Comparison of ENCODE assay signal across 8 cellular contexts in genomic region chr7:105439174-105439893, GRCh38. TPM values are rescaled to one million over a fixed set of nuclear protein-coding genes. Genes with fewer than 3 reads are reported as not detected.
A peak's percentile ranks its signal among the peaks of the same experiment; 100 is the strongest.
DNase-seq lines count a peak whose midpoint lies in the region; ATAC-seq and TF ChIP-seq lines count a peak whose summit lies in the region.
"Had no signal": no experiment of that assay in that cellular context is flagged by ENCODE, and none has a peak within 500 bp of the region (broad histone marks: within the 10 kb centered on the region; RNA-seq: fewer than 3 reads in every experiment).

No MANE protein-coding gene starts in this region.

- no peak overlapping the region for H3K27ac ChIP-seq in GM23338 (ENCODE audit: low read depth)

- no peaks in the 10 kb centered on the region for H3K36me3 ChIP-seq in GM23338 (ENCODE audit: insufficient read depth)

- H3K4me3 ChIP-seq in GM23338 (no peak overlapping the region), epithelial cell of esophagus (ENCODE audit: low read length) (no peak overlapping the region)

- H3K9me3 Mint-ChIP-seq in GM23338 = no peaks in the 10 kb centered on the region

- peaks cover 5% of the 10 kb centered on the region; the same call in 2 of the 3 replicates for H3K4me1 Mint-ChIP-seq in GM23338

- H3K4me2 ChIP-seq in GM23338 = no peak overlapping the region

- H3K27ac Mint-ChIP-seq in GM23338 = peak overlapping the region; percentile 27; the same call in 1 of the 2 replicates

- no peaks in the 10 kb centered on the region for H3K27me3 ChIP-seq in GM23338 (ENCODE audit: insufficient read depth)

- DNase-seq in GM23338 (ENCODE audit: low spot score) = no peak
- peak; percentile 7 to 43 for DNase-seq in NCI-H446 (lab: John Stamatoyannopoulos, UW)
- DNase-seq in epithelial cell of esophagus (ENCODE audit: low read depth) = peak; percentile 98
- DNase-seq in renal cortical epithelial cell (ENCODE audit: low read depth) = peak; percentile 99
- DNase-seq in mesenteric fat pad (ENCODE audit: low spot score) = no peak
- DNase-seq in nucleus accumbens (lab: John Stamatoyannopoulos, UW) = no peak
- no peak for DNase-seq in NCI-H1694 (lab: John Stamatoyannopoulos, UW)
- DNase-seq: naive thymus-derived CD4-positive, alpha-beta T cell had no signal

- peak; percentile 29 for ATAC-seq in GM23338
- ATAC-seq: naive thymus-derived CD4-positive, alpha-beta T cell had no signal

- H3K79me2 ChIP-seq in GM23338 (replicated peaks; ENCODE audit: insufficient read depth) = no peaks in the 10 kb centered on the region

- H3K36me3 Mint-ChIP-seq in GM23338 (ENCODE audit: low read depth) = no peaks in the 10 kb centered on the region
- H3K36me3 Mint-ChIP-seq: naive thymus-derived CD4-positive, alpha-beta T cell had no signal

- TF ChIP-seq CTCF in GM23338 (conservative IDR thresholded peaks at IDR 0.05; ENCODE audit: low read depth in 2 of 2) (no peak), epithelial cell of esophagus (IDR thresholded peaks at IDR 0.05; ENCODE audit: insufficient read depth, low read depth, low read length, missing control alignments) (peak; percentile 34)

- no peaks in the 10 kb centered on the region for H4K20me1 ChIP-seq in GM23338 (replicated peaks; ENCODE audit: insufficient read depth)

- H2AFZ ChIP-seq in GM23338 = peak overlapping the region; percentile 75; the same call in 1 of the 2 replicates

- H3K4me3 Mint-ChIP-seq in GM23338 = no peak overlapping the region
- H3K4me3 Mint-ChIP-seq: naive thymus-derived CD4-positive, alpha-beta T cell had no signal

- H3K4me1 ChIP-seq in GM23338 (ENCODE audit: insufficient read depth) = peaks cover 5% of the 10 kb centered on the region; the same call in 1 of the 2 replicates

- H3F3A ChIP-seq in GM23338 (replicated peaks; ENCODE audit: low read depth) = no peaks in the 10 kb centered on the region

- H3K9me2 ChIP-seq in GM23338 (ENCODE audit: insufficient read depth) = no peaks in the 10 kb centered on the region

- peaks cover 2% of the 10 kb centered on the region for H3K27me3 Mint-ChIP-seq in GM23338 (ENCODE audit: insufficient read depth, low read depth, poor library complexity)
- H3K27me3 Mint-ChIP-seq: naive thymus-derived CD4-positive, alpha-beta T cell had no signal

TF ChIP-seq in GM23338, 12 proteins besides CTCF, POLR2A, EP300 and RAD21 (continues in another document):
- TF ChIP-seq ZNF331 (CRISPR knock-in tag; IDR thresholded peaks at IDR 0.05; ENCODE audit: low read depth) (no peak), EZH2 (IDR thresholded peaks at IDR 0.05; ENCODE audit: low read depth, unreplicated experiment) (no peak), NANOG (IDR thresholded peaks at IDR 0.05; ENCODE audit: borderline replicate concordance) (no peak), EZH2phosphoT487 (IDR thresholded peaks at IDR 0.05; ENCODE audit: unreplicated experiment) (no peak), POLR2AphosphoS5 (IDR thresholded peaks at IDR 0.05; ENCODE audit: low read depth) (no peak), JUNB (IDR thresholded peaks at IDR 0.05; ENCODE audit: unreplicated experiment) (no peak), ZNF114 (CRISPR knock-in tag; IDR thresholded peaks at IDR 0.05) (no peak), STAT1 (IDR thresholded peaks at IDR 0.05; ENCODE audit: unreplicated experiment) (no peak)
- TF ChIP-seq, protein P1, sequence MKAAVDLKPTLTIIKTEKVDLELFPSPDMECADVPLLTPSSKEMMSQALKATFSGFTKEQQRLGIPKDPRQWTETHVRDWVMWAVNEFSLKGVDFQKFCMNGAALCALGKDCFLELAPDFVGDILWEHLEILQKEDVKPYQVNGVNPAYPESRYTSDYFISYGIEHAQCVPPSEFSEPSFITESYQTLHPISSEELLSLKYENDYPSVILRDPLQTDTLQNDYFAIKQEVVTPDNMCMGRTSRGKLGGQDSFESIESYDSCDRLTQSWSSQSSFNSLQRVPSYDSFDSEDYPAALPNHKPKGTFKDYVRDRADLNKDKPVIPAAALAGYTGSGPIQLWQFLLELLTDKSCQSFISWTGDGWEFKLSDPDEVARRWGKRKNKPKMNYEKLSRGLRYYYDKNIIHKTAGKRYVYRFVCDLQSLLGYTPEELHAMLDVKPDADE (IDR thresholded peaks at IDR 0.05) = no peak
- TF ChIP-seq, protein P2, sequence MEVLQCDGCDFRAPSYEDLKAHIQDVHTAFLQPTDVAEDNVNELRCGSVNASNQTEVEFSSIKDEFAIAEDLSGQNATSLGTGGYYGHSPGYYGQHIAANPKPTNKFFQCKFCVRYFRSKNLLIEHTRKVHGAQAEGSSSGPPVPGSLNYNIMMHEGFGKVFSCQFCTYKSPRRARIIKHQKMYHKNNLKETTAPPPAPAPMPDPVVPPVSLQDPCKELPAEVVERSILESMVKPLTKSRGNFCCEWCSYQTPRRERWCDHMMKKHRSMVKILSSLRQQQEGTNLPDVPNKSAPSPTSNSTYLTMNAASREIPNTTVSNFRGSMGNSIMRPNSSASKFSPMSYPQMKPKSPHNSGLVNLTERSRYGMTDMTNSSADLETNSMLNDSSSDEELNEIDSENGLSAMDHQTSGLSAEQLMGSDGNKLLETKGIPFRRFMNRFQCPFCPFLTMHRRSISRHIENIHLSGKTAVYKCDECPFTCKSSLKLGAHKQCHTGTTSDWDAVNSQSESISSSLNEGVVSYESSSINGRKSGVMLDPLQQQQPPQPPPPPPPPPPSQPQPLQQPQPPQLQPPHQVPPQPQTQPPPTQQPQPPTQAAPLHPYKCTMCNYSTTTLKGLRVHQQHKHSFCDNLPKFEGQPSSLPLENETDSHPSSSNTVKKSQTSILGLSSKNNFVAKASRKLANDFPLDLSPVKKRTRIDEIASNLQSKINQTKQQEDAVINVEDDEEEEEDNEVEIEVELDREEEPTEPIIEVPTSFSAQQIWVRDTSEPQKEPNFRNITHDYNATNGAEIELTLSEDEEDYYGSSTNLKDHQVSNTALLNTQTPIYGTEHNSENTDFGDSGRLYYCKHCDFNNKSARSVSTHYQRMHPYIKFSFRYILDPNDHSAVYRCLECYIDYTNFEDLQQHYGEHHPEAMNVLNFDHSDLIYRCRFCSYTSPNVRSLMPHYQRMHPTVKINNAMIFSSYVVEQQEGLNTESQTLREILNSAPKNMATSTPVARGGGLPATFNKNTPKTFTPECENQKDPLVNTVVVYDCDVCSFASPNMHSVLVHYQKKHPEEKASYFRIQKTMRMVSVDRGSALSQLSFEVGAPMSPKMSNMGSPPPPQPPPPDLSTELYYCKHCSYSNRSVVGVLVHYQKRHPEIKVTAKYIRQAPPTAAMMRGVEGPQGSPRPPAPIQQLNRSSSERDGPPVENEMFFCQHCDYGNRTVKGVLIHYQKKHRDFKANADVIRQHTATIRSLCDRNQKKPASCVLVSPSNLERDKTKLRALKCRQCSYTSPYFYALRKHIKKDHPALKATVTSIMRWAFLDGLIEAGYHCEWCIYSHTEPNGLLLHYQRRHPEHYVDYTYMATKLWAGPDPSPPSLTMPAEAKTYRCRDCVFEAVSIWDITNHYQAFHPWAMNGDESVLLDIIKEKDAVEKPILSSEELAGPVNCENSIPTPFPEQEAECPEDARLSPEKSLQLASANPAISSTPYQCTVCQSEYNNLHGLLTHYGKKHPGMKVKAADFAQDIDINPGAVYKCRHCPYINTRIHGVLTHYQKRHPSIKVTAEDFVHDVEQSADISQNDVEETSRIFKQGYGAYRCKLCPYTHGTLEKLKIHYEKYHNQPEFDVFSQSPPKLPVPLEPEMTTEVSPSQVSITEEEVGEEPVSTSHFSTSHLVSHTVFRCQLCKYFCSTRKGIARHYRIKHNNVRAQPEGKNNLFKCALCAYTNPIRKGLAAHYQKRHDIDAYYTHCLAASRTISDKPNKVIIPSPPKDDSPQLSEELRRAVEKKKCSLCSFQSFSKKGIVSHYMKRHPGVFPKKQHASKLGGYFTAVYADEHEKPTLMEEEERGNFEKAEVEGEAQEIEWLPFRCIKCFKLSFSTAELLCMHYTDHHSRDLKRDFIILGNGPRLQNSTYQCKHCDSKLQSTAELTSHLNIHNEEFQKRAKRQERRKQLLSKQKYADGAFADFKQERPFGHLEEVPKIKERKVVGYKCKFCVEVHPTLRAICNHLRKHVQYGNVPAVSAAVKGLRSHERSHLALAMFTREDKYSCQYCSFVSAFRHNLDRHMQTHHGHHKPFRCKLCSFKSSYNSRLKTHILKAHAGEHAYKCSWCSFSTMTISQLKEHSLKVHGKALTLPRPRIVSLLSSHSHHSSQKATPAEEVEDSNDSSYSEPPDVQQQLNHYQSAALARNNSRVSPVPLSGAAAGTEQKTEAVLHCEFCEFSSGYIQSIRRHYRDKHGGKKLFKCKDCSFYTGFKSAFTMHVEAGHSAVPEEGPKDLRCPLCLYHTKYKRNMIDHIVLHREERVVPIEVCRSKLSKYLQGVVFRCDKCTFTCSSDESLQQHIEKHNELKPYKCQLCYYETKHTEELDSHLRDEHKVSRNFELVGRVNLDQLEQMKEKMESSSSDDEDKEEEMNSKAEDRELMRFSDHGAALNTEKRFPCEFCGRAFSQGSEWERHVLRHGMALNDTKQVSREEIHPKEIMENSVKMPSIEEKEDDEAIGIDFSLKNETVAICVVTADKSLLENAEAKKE (CRISPR knock-in tag; IDR thresholded peaks at IDR 0.05) = no peak

RNA-seq across cellular contexts. Expression of gene SRPK2, which starts 50.6 kb away (rescaled TPM):
- total RNA-seq in GM23338 (2014; rRNA removed; shearing (Covaris generic)) = 66.3 and 85.4 TPM in 2 replicates
- 73.0 and 91.5 TPM in 2 replicates for polyA plus RNA-seq in GM23338 (2016; fragmentation: Nextera tagmentation; extraction: Ambion mirVana)
- 42.4 and 79.5 TPM in 2 replicates for total RNA-seq in renal cortical epithelial cell
- total RNA-seq in mesenteric fat pad = 42.5 TPM

Comparison
In these comparisons a context has a peak if more than half of its experiments do, and no peak if none do; other contexts are left out.
1. DNase-seq: peak in NCI-H446 (2 of 2), epithelial cell of esophagus (single experiment) and renal cortical epithelial cell (single experiment); none in GM23338 (single experiment), mesenteric fat pad (single experiment), nucleus accumbens (0 of 56) and NCI-H1694 (single experiment).